ENCODE assay signal across 1 cellular context in the genomic region with DNA sequence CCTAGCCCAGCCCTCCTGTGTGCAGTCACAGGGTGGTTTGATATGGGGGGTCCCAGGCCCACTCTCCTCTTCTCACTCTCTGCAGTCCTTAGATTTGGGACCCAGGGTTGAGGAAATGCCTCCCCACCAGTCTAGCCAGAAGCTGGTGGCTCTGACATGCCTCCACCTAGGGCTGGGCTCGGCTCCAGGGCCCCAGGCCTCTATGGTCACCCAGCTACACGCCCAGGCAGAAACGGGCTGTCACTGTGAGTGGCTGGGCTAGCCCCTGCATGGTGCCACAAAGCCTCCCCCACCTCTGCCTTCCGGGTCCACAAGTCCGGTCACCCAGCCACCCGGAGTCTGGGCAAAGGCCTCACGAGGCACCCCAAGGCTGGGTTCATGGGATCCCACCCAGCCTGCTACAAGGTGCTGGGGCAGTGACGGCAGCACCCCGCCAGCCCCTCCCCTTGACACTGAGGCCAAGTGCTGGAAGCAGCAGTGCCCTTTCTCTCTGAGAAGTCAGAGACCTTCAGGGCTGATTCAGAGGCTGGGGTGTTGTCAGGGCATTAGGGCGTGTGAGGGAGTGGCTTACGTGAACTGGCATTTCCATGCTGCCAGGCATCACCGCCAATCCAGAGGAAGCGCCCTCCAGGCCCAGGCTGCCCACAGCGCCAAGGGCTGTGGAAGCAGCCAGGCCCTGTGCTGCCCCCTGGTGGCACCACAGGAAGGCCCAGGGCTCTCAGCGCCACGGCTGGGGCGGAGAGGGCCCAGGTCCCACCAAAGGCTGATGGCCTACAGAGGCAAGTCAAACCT.
A peak's percentile ranks its signal among the peaks of the same experiment; 100 is the strongest.
TF ChIP-seq lines count a peak whose summit lies in the region.

No MANE protein-coding gene starts in this region.

TF ChIP-seq in K562, 482 proteins besides CTCF, POLR2A, EP300 and RAD21 (continued from another document and continues in another):
- TF ChIP-seq IFI16 (CRISPR knock-in tag; IDR thresholded peaks at IDR 0.05) (no peak), MTA3 (IDR thresholded peaks at IDR 0.05; ENCODE audit: borderline replicate concordance) (peak; percentile 85; the same call in 1 of the 2 replicates), ZNF354B (CRISPR knock-in tag; IDR thresholded peaks at IDR 0.05) (no peak), ZNF507 (tag; conservative IDR thresholded peaks at IDR 0.05) (no peak), HMG20A (CRISPR knock-in tag; conservative IDR thresholded peaks at IDR 0.05) (no peak), LARP7 (IDR thresholded peaks at IDR 0.05) (no peak), POLR2H (tag; IDR thresholded peaks at IDR 0.05; ENCODE audit: low read depth) (no peak), NR0B1 (IDR thresholded peaks at IDR 0.05; ENCODE audit: partially characterized antibody) (no peak), SUPT5H (IDR thresholded peaks at IDR 0.05) (no peak), ZNF780A (CRISPR knock-in tag; IDR thresholded peaks at IDR 0.05) (no peak), ZNF584 (CRISPR knock-in tag; IDR thresholded peaks at IDR 0.05; ENCODE audit: low read depth) (no peak), RCOR1 (IDR thresholded peaks at IDR 0.05; ENCODE audit: borderline replicate concordance in 1 of 2, low read depth in 2 of 2, low read length in 2 of 2) (peak in 1 of 2 experiments; percentile 30; a peak in 1 of 4 replicates), ATF4 (CRISPR knock-in tag; IDR thresholded peaks at IDR 0.05) (no peak), EHMT2 (IDR thresholded peaks at IDR 0.05) (no peak), ZNF277 (CRISPR knock-in tag; IDR thresholded peaks at IDR 0.05; ENCODE audit: borderline replicate concordance) (no peak), ZNF121 (CRISPR knock-in tag; conservative IDR thresholded peaks at IDR 0.05) (no peak), ZNF511 (CRISPR knock-in tag; IDR thresholded peaks at IDR 0.05) (no peak), SNAPC5 (CRISPR knock-in tag; IDR thresholded peaks at IDR 0.05) (no peak), KLF10 (CRISPR knock-in tag; IDR thresholded peaks at IDR 0.05) (no peak), SMAD4 (CRISPR knock-in tag; conservative IDR thresholded peaks at IDR 0.05) (peak; percentile 67), CSDE1 (IDR thresholded peaks at IDR 0.05) (no peak), CBX8 (IDR thresholded peaks at IDR 0.05; ENCODE audit: borderline replicate concordance, extremely low read depth, low read depth, low read length, poor library complexity, severe bottlenecking) (no peak), MBD1 (CRISPR knock-in tag; IDR thresholded peaks at IDR 0.05) (no peak), EZH2 (IDR thresholded peaks at IDR 0.05; ENCODE audit: borderline replicate concordance, low read depth, low read length) (no peak), MAX (CRISPR knock-in tag; IDR thresholded peaks at IDR 0.05) (0 out of 2 replicates have a peak, but pooled peaks have one; percentile 0), ZBTB8A (IDR thresholded peaks at IDR 0.05; ENCODE audit: partially characterized antibody) (no peak), BRD4 (IDR thresholded peaks at IDR 0.05) (no peak), BDP1 (IDR thresholded peaks at IDR 0.05; ENCODE audit: insufficient read depth, insufficient read length) (no peak), NCOA6 (IDR thresholded peaks at IDR 0.05) (no peak), TGIF2 (CRISPR knock-in tag; IDR thresholded peaks at IDR 0.05) (no peak), ZKSCAN1 (IDR thresholded peaks at IDR 0.05; ENCODE audit: low read depth, low read length) (no peak), ZSCAN32 (CRISPR knock-in tag; IDR thresholded peaks at IDR 0.05) (peak; percentile 23; the same call in 1 of the 2 replicates), NUFIP1 (IDR thresholded peaks at IDR 0.05; ENCODE audit: partially characterized antibody) (no peak), TCF3 (CRISPR knock-in tag; IDR thresholded peaks at IDR 0.05) (no peak), ZNF347 (CRISPR knock-in tag; IDR thresholded peaks at IDR 0.05; ENCODE audit: low read depth) (no peak), MTA2 (IDR thresholded peaks at IDR 0.05; ENCODE audit: low read depth) (no peak), GATAD2B (IDR thresholded peaks at IDR 0.05; ENCODE audit: borderline replicate concordance) (no peak), RERE (CRISPR knock-in tag; IDR thresholded peaks at IDR 0.05; ENCODE audit: borderline replicate concordance) (no peak), NR2C1 (IDR thresholded peaks at IDR 0.05) (no peak), NR2C1 (tag; IDR thresholded peaks at IDR 0.05) (no peak), CUX1 (CRISPR knock-in tag; IDR thresholded peaks at IDR 0.05) (no peak), ZC3H11A (IDR thresholded peaks at IDR 0.05; ENCODE audit: low read depth, low read length) (no peak), NFIX (CRISPR knock-in tag; IDR thresholded peaks at IDR 0.05; ENCODE audit: low read depth) (no peak)
- TF ChIP-seq, protein P1, sequence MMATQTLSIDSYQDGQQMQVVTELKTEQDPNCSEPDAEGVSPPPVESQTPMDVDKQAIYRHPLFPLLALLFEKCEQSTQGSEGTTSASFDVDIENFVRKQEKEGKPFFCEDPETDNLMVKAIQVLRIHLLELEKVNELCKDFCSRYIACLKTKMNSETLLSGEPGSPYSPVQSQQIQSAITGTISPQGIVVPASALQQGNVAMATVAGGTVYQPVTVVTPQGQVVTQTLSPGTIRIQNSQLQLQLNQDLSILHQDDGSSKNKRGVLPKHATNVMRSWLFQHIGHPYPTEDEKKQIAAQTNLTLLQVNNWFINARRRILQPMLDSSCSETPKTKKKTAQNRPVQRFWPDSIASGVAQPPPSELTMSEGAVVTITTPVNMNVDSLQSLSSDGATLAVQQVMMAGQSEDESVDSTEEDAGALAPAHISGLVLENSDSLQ (IDR thresholded peaks at IDR 0.05): peak; percentile 32; the same call in 1 of the 2 replicates
